In genomic region chr17:79007504-79008381, GRCh38 we compare ENCODE assay signal across 9 cellular contexts. TPM values are rescaled to one million over a fixed set of nuclear protein-coding genes. Genes with fewer than 3 reads are reported as not detected.
DNase-seq lines count a peak whose midpoint lies in the region; ATAC-seq, FAIRE-seq and TF ChIP-seq lines count a peak whose summit lies in the region.
"Had no signal": no experiment of that assay in that cellular context is flagged by ENCODE, and none has a peak within 500 bp of the region (broad histone marks: within the 10 kb centered on the region; RNA-seq: fewer than 3 reads in every experiment).

No MANE protein-coding gene starts in this region.

- no peaks in the 10 kb centered on the region for H3K9me3 ChIP-seq in CD8-positive, alpha-beta memory T cell (ENCODE audit: low read length)
- H3K9me3 ChIP-seq in OCI-LY7 (ENCODE audit: low read length) (no peaks in the 10 kb centered on the region), endodermal cell (ENCODE audit: control insufficient read depth, low read length) (peaks cover 13% of the 10 kb centered on the region)

- peak overlapping the region; percentile 87 to 96 (median 93) for H3K4me3 Mint-ChIP-seq in CD8-positive, alpha-beta memory T cell
- H3K4me3 Mint-ChIP-seq in endodermal cell (peak overlapping the region; percentile 81), osteocyte (ENCODE audit: unreplicated experiment) (peak overlapping the region; percentile 86)

- 0 out of 2 replicates have a peak, but pooled peaks cover 3% of the 10 kb centered on the region for H4K20me1 ChIP-seq in OCI-LY7 (ENCODE audit: insufficient read depth, low read length)

- H3K27ac Mint-ChIP-seq in CD8-positive, alpha-beta memory T cell = peak overlapping the region; percentile 74 to 100 (median 91)
- H3K27ac Mint-ChIP-seq in endodermal cell (no peak overlapping the region), osteocyte (ENCODE audit: unreplicated experiment) (peak overlapping the region; percentile 89)

- TF ChIP-seq CTCF in OCI-LY7 (conservative IDR thresholded peaks at IDR 0.05; ENCODE audit: low read length) (no peak), endodermal cell (conservative IDR thresholded peaks at IDR 0.05) (no peak), osteocyte (IDR thresholded peaks at IDR 0.05) (no peak), GM10266 (IDR thresholded peaks at IDR 0.05; ENCODE audit: control insufficient read depth, insufficient read depth, low read depth, missing control alignments) (no peak)

- H3K4me1 Mint-ChIP-seq in CD8-positive, alpha-beta memory T cell = peaks cover 46 to 63% (median 49%) of the 10 kb centered on the region in 3 donors
- H3K4me1 Mint-ChIP-seq in endodermal cell (peaks cover 13% of the 10 kb centered on the region), osteocyte (ENCODE audit: unreplicated experiment) (peaks cover 39% of the 10 kb centered on the region)

- peaks cover 49% of the 10 kb centered on the region for H3K4me1 ChIP-seq in CD8-positive, alpha-beta memory T cell (ENCODE audit: insufficient read depth, low read length)
- H3K4me1 ChIP-seq in OCI-LY7 (ENCODE audit: insufficient read depth, low read length, poor library complexity, severe bottlenecking) (peaks cover 23% of the 10 kb centered on the region), endodermal cell (ENCODE audit: control insufficient read depth, insufficient read depth, low read length) (peaks cover 3% of the 10 kb centered on the region)

- no TSS peak for BruUV-seq in OCI-LY7 (replicated peaks; lab: Mats Ljungman, UMichigan)

- no peaks in the 10 kb centered on the region for H3K9me2 ChIP-seq in OCI-LY7 (ENCODE audit: insufficient read depth, low read length)

- FAIRE-seq in HTR-8/SVneo (lab: Jason Lieb, UNC) = no peak
- FAIRE-seq: colon had no signal

- no peak overlapping the region for H3K4me3 ChIP-seq in CD8-positive, alpha-beta memory T cell (ENCODE audit: low read length)
- H3K4me3 ChIP-seq in OCI-LY7 (ENCODE audit: low read depth, low read length, poor library complexity, severe bottlenecking) = peak overlapping the region; percentile 85
- peak overlapping the region; percentile 84 for H3K4me3 ChIP-seq in endodermal cell (ENCODE audit: low read length)

- CTCF ChIA-PET in CD8-positive, alpha-beta memory T cell (lab: Charles Lee) = no interaction called here
- CTCF ChIA-PET in OCI-LY7 (lab: Charles Lee; ENCODE audit: unreplicated experiment) = no interaction called here

- peaks cover 25% of the 10 kb centered on the region for H3K79me2 ChIP-seq in OCI-LY7 (ENCODE audit: insufficient read depth, low read depth, low read length)

- H3K9ac ChIP-seq in endodermal cell (ENCODE audit: extremely low read depth, low read length, poor library complexity, severe bottlenecking) = no peak overlapping the region

- H3K36me3 ChIP-seq in CD8-positive, alpha-beta memory T cell (ENCODE audit: insufficient read depth, low read length) = no peaks in the 10 kb centered on the region
- peaks cover 4% of the 10 kb centered on the region; the same call in 1 of the 2 replicates for H3K36me3 ChIP-seq in OCI-LY7 (ENCODE audit: insufficient read depth, low read length)
- peaks cover 10% of the 10 kb centered on the region for H3K36me3 ChIP-seq in endodermal cell (ENCODE audit: control insufficient read depth, insufficient read depth, low read length)

- POLR2A ChIA-PET in CD8-positive, alpha-beta memory T cell (lab: Charles Lee) = interaction anchor here (0.7 kb wide), 1 partner anchor 747 kb away, joined by 5 read pairs; no protein-coding TSS in a partner anchor
- POLR2A ChIA-PET in OCI-LY7 (lab: Charles Lee) = interaction anchor here (0.5 kb wide), 1 partner anchor 94 kb away, joined by 5 read pairs; no protein-coding TSS in a partner anchor

- no peaks in the 10 kb centered on the region for H3K27me3 ChIP-seq in CD8-positive, alpha-beta memory T cell (ENCODE audit: insufficient read depth, low read length, poor library complexity, severe bottlenecking)
- H3K27me3 ChIP-seq in endodermal cell (ENCODE audit: control insufficient read depth, insufficient read depth, low read length, poor library complexity, severe bottlenecking) = no peaks in the 10 kb centered on the region

- H3K27ac ChIP-seq in CD8-positive, alpha-beta memory T cell (ENCODE audit: low read depth, low read length) = no peak overlapping the region
- H3K27ac ChIP-seq in OCI-LY7 (ENCODE audit: low read depth, low read length, poor library complexity, severe bottlenecking) (no peak overlapping the region), endodermal cell (ENCODE audit: low read depth, low read length) (no peak overlapping the region)

- 91 to 92% methylated on average over 15 to 21 of the region's 21 CpGs for WGBS in endodermal cell (ENCODE audit: insufficient coverage in 1 of 2, insufficient read length in 1 of 2), 2 experiments

- H3K4me2 ChIP-seq in OCI-LY7 (ENCODE audit: low read length) = peak overlapping the region; percentile 96

- ATAC-seq in HG03139 (IDR thresholded peaks at IDR 0.05; ENCODE audit: unreplicated experiment) = no peak

- no peak for DNase-seq in CD8-positive, alpha-beta memory T cell
- DNase-seq in OCI-LY7 (ENCODE audit: low spot score) (no peak), endodermal cell (peak; percentile 54), osteocyte (ENCODE audit: extremely low spot score, unreplicated experiment) (no peak), NCI-H1105 (lab: John Stamatoyannopoulos, UW) (no peak), HTR-8/SVneo (ENCODE audit: insufficient read length, low spot score) (no peak), GM10266 (ENCODE audit: extremely low spot score) (no peak)

- H2AFZ ChIP-seq in OCI-LY7 (ENCODE audit: low read length) = no peak overlapping the region

- intact Hi-C loops in OCI-LY7 (cut with micrococcal nuclease; ENCODE audit: unreplicated experiment) = no loop called here

- peaks cover 0 to 22% (median 2%) of the 10 kb centered on the region in 3 donors for H3K36me3 Mint-ChIP-seq in CD8-positive, alpha-beta memory T cell
- H3K36me3 Mint-ChIP-seq in endodermal cell (ENCODE audit: low read depth) (peaks cover 12% of the 10 kb centered on the region), osteocyte (ENCODE audit: unreplicated experiment) (peaks cover 2% of the 10 kb centered on the region)

- H3K27me3 Mint-ChIP-seq in CD8-positive, alpha-beta memory T cell = peaks cover 0 to 17% of the 10 kb centered on the region in 2 donors
- H3K27me3 Mint-ChIP-seq in endodermal cell (ENCODE audit: insufficient read depth) (peaks cover 44% of the 10 kb centered on the region), osteocyte (ENCODE audit: unreplicated experiment) (no peaks in the 10 kb centered on the region)

- H3K9me3 Mint-ChIP-seq in CD8-positive, alpha-beta memory T cell = peaks cover 0 to 2% (median 0%) of the 10 kb centered on the region in 5 donors
- H3K9me3 Mint-ChIP-seq in endodermal cell (peaks cover 22% of the 10 kb centered on the region), osteocyte (ENCODE audit: unreplicated experiment) (no peaks in the 10 kb centered on the region)

RNA-seq across cellular contexts. Expression of gene CANT1, which starts 1.8 kb away (rescaled TPM):
- total RNA-seq in CD8-positive, alpha-beta memory T cell = 10 to 100 TPM; 45.5 to 47.3 TPM
- 13.4 TPM for polyA plus RNA-seq in CD8-positive, alpha-beta memory T cell
- total RNA-seq in OCI-LY7 (2014; rRNA removed; shearing (Covaris generic)) = 36.3 and 37.2 TPM in 2 replicates
- total RNA-seq in OCI-LY7 (2022) (51.7 and 60.5 TPM in 2 replicates), endodermal cell (10 to 100 TPM; 57.5 to 61.8 TPM), osteocyte (61.1 and 62.3 TPM in 2 replicates)
- polyA plus RNA-seq in endodermal cell (2013, experiment 1 of 2) = 50.7 TPM
- 48.7 TPM for polyA plus RNA-seq in endodermal cell (2013, experiment 2 of 2)

RNA-seq across cellular contexts. Expression of gene C1QTNF1, which starts 16.2 kb away (rescaled TPM):
- total RNA-seq in CD8-positive, alpha-beta memory T cell = under 1 TPM in 1 of 2 experiments, not detected in 1; 0.22 TPM
- polyA plus RNA-seq in CD8-positive, alpha-beta memory T cell = not detected
- total RNA-seq in OCI-LY7 (2014; rRNA removed; shearing (Covaris generic)) = not detected in 2 replicates
- total RNA-seq in OCI-LY7 (2022) = not detected in 2 replicates
- 10 to 100 TPM; 16.0 to 16.5 TPM for total RNA-seq in endodermal cell
- 1.5 TPM for polyA plus RNA-seq in endodermal cell (2013, experiment 1 of 2)
- polyA plus RNA-seq in endodermal cell (2013, experiment 2 of 2) = 1.7 TPM
- total RNA-seq in osteocyte = 196 and 203 TPM in 2 replicates

RNA-seq across cellular contexts. Expression of gene LGALS3BP, which starts 28.0 kb away (rescaled TPM):
- 1 to 10 TPM; 8.6 to 9.1 TPM for total RNA-seq in CD8-positive, alpha-beta memory T cell
- polyA plus RNA-seq in CD8-positive, alpha-beta memory T cell = 23.1 TPM
- total RNA-seq in OCI-LY7 (2014; rRNA removed; shearing (Covaris generic)) = 0.88 TPM in 1 of 2 replicates, not detected in the other
- total RNA-seq in OCI-LY7 (2022) (1.3 and 1.7 TPM in 2 replicates), endodermal cell (10 to 100 TPM; 23.3 to 71.4 TPM), osteocyte (439 and 456 TPM in 2 replicates)
- 51.4 TPM for polyA plus RNA-seq in endodermal cell (2013, experiment 1 of 2)
- polyA plus RNA-seq in endodermal cell (2013, experiment 2 of 2) = 47.9 TPM

Comparison
In these comparisons a context has a peak if more than half of its experiments do, and no peak if none do; other contexts are left out.
1. RNA of gene C1QTNF1, which starts 16.2 kb away (total RNA-seq): 196 to 203 TPM in osteocyte and 16.0 to 16.5 TPM in endodermal cell; 0.22 TPM in CD8-positive, alpha-beta memory T cell and not detected in OCI-LY7; every median in the first group is over 10 times any median in the second.
2. Peak in every context shown above with its lines, with median percentiles within 50 percentile points of each other: H3K4me3 Mint-ChIP-seq.